ENCODE assay signal across 1 cellular context in the genomic region with DNA sequence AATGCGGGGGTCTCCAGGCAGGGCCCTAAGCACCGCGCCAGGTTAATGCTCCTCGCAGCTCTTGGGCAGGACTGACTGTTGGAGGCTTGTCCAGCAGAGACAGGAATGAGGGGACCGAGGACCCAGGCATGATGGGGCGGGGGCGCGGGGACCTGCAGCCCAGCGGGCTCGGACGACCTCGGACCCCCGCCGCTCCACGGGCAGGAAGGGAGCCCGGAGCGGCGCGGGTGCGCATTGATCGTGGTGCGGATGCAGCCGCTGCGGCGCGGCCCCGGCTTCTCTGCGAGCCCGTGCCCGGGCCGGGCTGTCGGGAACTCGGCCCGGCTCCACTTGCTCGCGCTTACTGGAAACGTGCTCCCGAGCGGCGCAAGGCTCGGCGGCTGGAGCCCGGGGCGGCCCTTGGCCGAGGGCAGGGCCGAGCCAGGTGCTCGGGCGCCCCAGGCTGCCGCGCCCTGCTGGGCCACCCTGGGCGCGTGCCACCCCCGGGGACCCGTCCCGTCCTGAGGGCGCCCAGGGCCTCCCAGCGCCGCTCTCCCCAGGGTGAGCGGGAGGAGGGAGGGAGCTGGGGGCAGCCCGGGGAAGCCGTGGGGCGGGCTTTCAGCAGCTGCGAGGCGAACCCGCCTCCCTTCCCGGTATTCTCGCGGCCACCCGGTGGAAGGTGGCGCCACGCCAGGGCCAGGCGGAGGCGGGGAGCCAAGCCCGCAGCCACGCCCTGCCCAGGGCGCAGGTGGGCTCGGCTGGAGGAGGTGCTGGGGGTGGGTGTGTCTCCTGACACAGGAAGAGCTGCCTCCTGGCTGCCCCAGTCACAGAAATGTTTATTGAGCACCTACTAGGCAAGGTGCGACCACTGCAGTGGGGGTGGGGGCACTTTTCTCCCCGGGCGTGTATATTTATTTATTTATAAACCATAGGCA.
TF ChIP-seq lines count a peak whose summit lies in the region.

No MANE protein-coding gene starts in this region.

TF ChIP-seq in K562, 482 proteins besides CTCF, POLR2A, EP300 and RAD21 (continued from another document and continues in another):
- TF ChIP-seq, protein P1, sequence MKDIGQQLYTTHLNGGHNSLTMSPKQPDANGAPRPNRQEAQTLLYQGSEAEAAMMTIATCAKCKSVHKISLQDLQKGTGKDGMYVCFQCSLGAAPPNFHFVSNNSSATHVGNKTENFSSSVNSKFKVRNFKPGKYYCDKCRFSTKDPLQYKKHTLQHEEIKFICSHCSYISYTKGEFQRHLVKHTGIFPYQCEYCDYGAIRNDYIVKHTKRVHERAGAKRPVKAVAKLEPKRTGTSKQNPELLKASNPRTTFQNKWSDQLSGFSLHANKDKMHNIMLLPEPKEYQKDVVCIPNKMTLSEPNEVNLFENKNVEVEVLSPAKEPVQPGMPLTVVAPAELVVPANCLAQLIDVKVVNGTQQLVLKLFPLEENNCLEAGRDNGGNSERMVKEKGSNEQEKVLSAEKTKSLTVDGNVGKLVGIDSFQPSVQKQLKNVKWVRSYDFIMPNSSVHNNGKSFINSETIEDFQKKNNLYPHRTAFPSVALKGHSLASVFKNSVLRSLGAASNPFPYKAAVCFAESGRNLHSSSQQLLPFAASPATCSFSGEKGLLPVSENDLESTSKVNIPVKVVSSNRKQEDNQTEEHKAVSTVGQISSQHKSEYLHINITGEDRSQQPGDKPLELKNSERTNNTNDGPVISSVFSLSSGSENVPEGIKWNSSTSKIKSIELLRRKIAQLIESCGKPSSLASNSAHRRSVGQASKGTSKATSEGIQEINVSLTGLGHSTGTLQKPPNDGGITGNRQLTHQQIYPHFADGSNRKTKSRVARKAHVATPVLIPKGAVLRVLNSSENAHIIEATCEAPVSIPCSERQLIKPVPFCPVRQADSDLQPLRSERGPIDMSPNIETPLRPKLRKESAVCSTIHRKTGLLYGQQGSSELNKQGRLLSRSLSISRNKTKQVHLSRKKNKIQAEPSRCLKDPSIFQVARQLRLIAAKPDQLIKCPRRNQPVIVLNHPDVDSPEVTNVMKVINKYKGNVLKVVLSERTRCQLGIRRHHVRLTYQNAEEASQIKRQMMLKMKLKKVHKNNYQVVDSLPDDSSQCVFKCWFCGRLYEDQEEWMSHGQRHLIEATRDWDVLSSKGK (CRISPR knock-in tag; IDR thresholded peaks at IDR 0.05): no peak
- TF ChIP-seq FOXM1 (IDR thresholded peaks at IDR 0.05; ENCODE audit: low read depth) (no peak), FOXM1 (CRISPR knock-in tag; IDR thresholded peaks at IDR 0.05; ENCODE audit: low read depth) (no peak), WHSC1 (IDR thresholded peaks at IDR 0.05; ENCODE audit: low read length) (no peak), TEAD1 (CRISPR knock-in tag; IDR thresholded peaks at IDR 0.05) (peak in 1 of 2 experiments; percentile 66; a peak in 1 of 4 replicates), ZNF592 (IDR thresholded peaks at IDR 0.05) (peak; percentile 75; the same call in 1 of the 2 replicates), ZNF830 (CRISPR knock-in tag; IDR thresholded peaks at IDR 0.05) (no peak), ZNF717 (CRISPR knock-in tag; IDR thresholded peaks at IDR 0.05) (no peak), SAP30 (IDR thresholded peaks at IDR 0.05; ENCODE audit: borderline replicate concordance, insufficient read depth, low read depth, low read length, poor library complexity, severe bottlenecking) (no peak), ZNF589 (CRISPR knock-in tag; IDR thresholded peaks at IDR 0.05; ENCODE audit: low read depth) (no peak), HDAC6 (IDR thresholded peaks at IDR 0.05; ENCODE audit: low read depth, low read length) (no peak), SMC3 (conservative IDR thresholded peaks at IDR 0.05; ENCODE audit: insufficient read depth, low read depth, low read length) (no peak), RBM17 (IDR thresholded peaks at IDR 0.05; ENCODE audit: borderline replicate concordance, low read depth, low read length) (no peak), ZNF445 (CRISPR knock-in tag; IDR thresholded peaks at IDR 0.05; ENCODE audit: low read depth) (no peak), STAT5A (IDR thresholded peaks at IDR 0.05; ENCODE audit: borderline replicate concordance, low read length) (peak; percentile 27; the same call in 1 of the 2 replicates), CHD4 (IDR thresholded peaks at IDR 0.05; ENCODE audit: insufficient read depth, insufficient replicate concordance, low read depth, low read length, poor library complexity, severe bottlenecking) (peak; percentile 56), ELF1 (tag; IDR thresholded peaks at IDR 0.05) (no peak), PML (IDR thresholded peaks at IDR 0.05; ENCODE audit: low read length) (no peak), ZNF384 (IDR thresholded peaks at IDR 0.05; ENCODE audit: low read depth, low read length) (no peak), TSC22D4 (tag; IDR thresholded peaks at IDR 0.05) (no peak), CBFB (CRISPR knock-in tag; IDR thresholded peaks at IDR 0.05) (no peak), TFAP4 (CRISPR knock-in tag; IDR thresholded peaks at IDR 0.05; ENCODE audit: borderline replicate concordance) (peak; percentile 96), ARID4B (CRISPR knock-in tag; IDR thresholded peaks at IDR 0.05) (peak; percentile 61; the same call in 1 of the 2 replicates), POLR2AphosphoS2 (IDR thresholded peaks at IDR 0.05; ENCODE audit: low read length) (no peak), MNT (conservative IDR thresholded peaks at IDR 0.05) (peak in 1 of 2 experiments; percentile 84; a peak in 3 of 4 replicates), MEF2D (tag; conservative IDR thresholded peaks at IDR 0.05; ENCODE audit: low read depth) (no peak), CBFA2T2 (conservative IDR thresholded peaks at IDR 0.05) (0 out of 2 replicates have a peak, but pooled peaks have one; percentile 22), RFX7 (CRISPR knock-in tag; IDR thresholded peaks at IDR 0.05) (no peak), TGIF2 (CRISPR knock-in tag; IDR thresholded peaks at IDR 0.05) (no peak), NUFIP1 (IDR thresholded peaks at IDR 0.05; ENCODE audit: partially characterized antibody) (no peak), ZNF57 (CRISPR knock-in tag; IDR thresholded peaks at IDR 0.05) (no peak), ZNF449 (CRISPR knock-in tag; IDR thresholded peaks at IDR 0.05) (no peak), ZNF24 (IDR thresholded peaks at IDR 0.05) (no peak), FOXK1 (CRISPR knock-in tag; IDR thresholded peaks at IDR 0.05; ENCODE audit: borderline replicate concordance) (no peak)
- TF ChIP-seq, protein P2, sequence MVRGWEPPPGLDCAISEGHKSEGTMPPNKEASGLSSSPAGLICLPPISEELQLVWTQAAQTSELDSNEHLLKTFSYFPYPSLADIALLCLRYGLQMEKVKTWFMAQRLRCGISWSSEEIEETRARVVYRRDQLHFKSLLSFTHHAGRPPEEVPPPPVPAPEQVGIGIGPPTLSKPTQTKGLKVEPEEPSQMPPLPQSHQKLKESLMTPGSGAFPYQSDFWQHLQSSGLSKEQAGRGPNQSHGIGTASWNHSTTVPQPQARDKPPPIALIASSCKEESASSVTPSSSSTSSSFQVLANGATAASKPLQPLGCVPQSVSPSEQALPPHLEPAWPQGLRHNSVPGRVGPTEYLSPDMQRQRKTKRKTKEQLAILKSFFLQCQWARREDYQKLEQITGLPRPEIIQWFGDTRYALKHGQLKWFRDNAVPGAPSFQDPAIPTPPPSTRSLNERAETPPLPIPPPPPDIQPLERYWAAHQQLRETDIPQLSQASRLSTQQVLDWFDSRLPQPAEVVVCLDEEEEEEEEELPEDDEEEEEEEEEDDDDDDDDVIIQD (CRISPR knock-in tag; IDR thresholded peaks at IDR 0.05): no peak
- TF ChIP-seq, protein P3, sequence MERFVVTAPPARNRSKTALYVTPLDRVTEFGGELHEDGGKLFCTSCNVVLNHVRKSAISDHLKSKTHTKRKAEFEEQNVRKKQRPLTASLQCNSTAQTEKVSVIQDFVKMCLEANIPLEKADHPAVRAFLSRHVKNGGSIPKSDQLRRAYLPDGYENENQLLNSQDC (CRISPR knock-in tag; IDR thresholded peaks at IDR 0.05): no peak
- TF ChIP-seq, protein P4, sequence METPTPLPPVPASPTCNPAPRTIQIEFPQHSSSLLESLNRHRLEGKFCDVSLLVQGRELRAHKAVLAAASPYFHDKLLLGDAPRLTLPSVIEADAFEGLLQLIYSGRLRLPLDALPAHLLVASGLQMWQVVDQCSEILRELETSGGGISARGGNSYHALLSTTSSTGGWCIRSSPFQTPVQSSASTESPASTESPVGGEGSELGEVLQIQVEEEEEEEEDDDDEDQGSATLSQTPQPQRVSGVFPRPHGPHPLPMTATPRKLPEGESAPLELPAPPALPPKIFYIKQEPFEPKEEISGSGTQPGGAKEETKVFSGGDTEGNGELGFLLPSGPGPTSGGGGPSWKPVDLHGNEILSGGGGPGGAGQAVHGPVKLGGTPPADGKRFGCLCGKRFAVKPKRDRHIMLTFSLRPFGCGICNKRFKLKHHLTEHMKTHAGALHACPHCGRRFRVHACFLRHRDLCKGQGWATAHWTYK (CRISPR knock-in tag; IDR thresholded peaks at IDR 0.05): peak; percentile 34; the same call in 1 of the 2 replicates
